17 cellular contexts compared by ENCODE assay signal in genomic region chrX:66042307-66043077, GRCh38. TPM values are rescaled to one million over a fixed set of nuclear protein-coding genes. Genes with fewer than 3 reads are reported as not detected.
A peak's percentile ranks its signal among the peaks of the same experiment; 100 is the strongest.
DNase-seq lines count a peak whose midpoint lies in the region; ATAC-seq and TF ChIP-seq lines count a peak whose summit lies in the region.
"Had no signal": no experiment of that assay in that cellular context is flagged by ENCODE, and none has a peak within 500 bp of the region (broad histone marks: within the 10 kb centered on the region; RNA-seq: fewer than 3 reads in every experiment).

No MANE protein-coding gene starts in this region.

- no peak for TF ChIP-seq CTCF in type B pancreatic cell (conservative IDR thresholded peaks at IDR 0.05)
- TF ChIP-seq CTCF in GM10266 (IDR thresholded peaks at IDR 0.05; ENCODE audit: control insufficient read depth, insufficient read depth, low read depth, missing control alignments) = no peak
- no peak for TF ChIP-seq CTCF in CD14-positive monocyte (IDR thresholded peaks at IDR 0.05)

- ATAC-seq in GM18517 (IDR thresholded peaks at IDR 0.05; ENCODE audit: unreplicated experiment) = peak; percentile 49
- ATAC-seq in GM21367 (IDR thresholded peaks at IDR 0.05; ENCODE audit: unreplicated experiment) = peak; percentile 37
- peak; percentile 49 for ATAC-seq in HG02938 (IDR thresholded peaks at IDR 0.05; ENCODE audit: unreplicated experiment)
- ATAC-seq in left cardiac atrium = no peak
- ATAC-seq: GM23338 had no signal

- peak; percentile 31 for DNase-seq in HT-29 (ENCODE audit: low spot score)
- DNase-seq in type B pancreatic cell (ENCODE audit: extremely low spot score, unreplicated experiment) = no peak
- no peak for DNase-seq in left cardiac atrium
- no peak for DNase-seq in GM10266 (ENCODE audit: extremely low spot score)
- no peak for DNase-seq in CD14-positive monocyte (ENCODE audit: low spot score)
- DNase-seq: amygdala, C1 segment of cervical spinal cord, IMR-90, natural killer cell, NCI-H187, PC-9, transverse colon had no signal

- no peak overlapping the region for H3K4me3 Mint-ChIP-seq in type B pancreatic cell
- H3K4me3 Mint-ChIP-seq in CD14-positive monocyte = no peak overlapping the region
- H3K4me3 Mint-ChIP-seq: GM23338, natural killer cell had no signal

- H3K27me3 Mint-ChIP-seq in type B pancreatic cell (peaks cover 10% of the 10 kb centered on the region), CD14-positive monocyte (ENCODE audit: low read depth in 3 of 3) (peaks cover 0 to 13% (median 5%) of the 10 kb centered on the region in 3 donors)

- H3K4me1 Mint-ChIP-seq in type B pancreatic cell (ENCODE audit: unreplicated experiment) (no peaks in the 10 kb centered on the region), CD14-positive monocyte (peaks cover 36% of the 10 kb centered on the region)
- H3K4me1 Mint-ChIP-seq: GM23338 had no signal

- intact Hi-C loops in left cardiac atrium (cut with DNase I) (no loop called here), CD14-positive monocyte (cut with micrococcal nuclease) (no loop called here)

- H3K36me3 Mint-ChIP-seq in type B pancreatic cell (no peaks in the 10 kb centered on the region), CD14-positive monocyte (peaks cover 4 to 7% of the 10 kb centered on the region in 2 donors)
- H3K36me3 Mint-ChIP-seq: natural killer cell had no signal

- no peaks in the 10 kb centered on the region for H3K9me3 Mint-ChIP-seq in type B pancreatic cell
- peaks cover 0 to 2% (median 0%) of the 10 kb centered on the region in 7 donors for H3K9me3 Mint-ChIP-seq in CD14-positive monocyte
- H3K9me3 Mint-ChIP-seq: GM23338 had no signal

- H3K27ac Mint-ChIP-seq in type B pancreatic cell (no peak overlapping the region), CD14-positive monocyte (no peak overlapping the region)
- H3K27ac Mint-ChIP-seq: GM23338, natural killer cell had no signal

RNA-seq across cellular contexts. Expression of gene VSIG4, which starts 2.6 kb away (rescaled TPM):
- not detected in 2 replicates for total RNA-seq in HT-29 (2014; rRNA removed; shearing (Covaris generic))
- total RNA-seq in type B pancreatic cell (ENCODE audit: low replicate concordance) = not detected in 2 replicates
- total RNA-seq in left cardiac atrium = 100 to 1,000 TPM in 1 of 2 donors, 10 to 100 TPM in 1; 76.3 to 182 TPM
- 10 to 100 TPM; 10.2 to 56.8 TPM for polyA plus RNA-seq in CD14-positive monocyte
- total RNA-seq: G401, GM23338, IMR-90, PC-9 had no signal
- polyA plus RNA-seq: GM23338, IMR-90 had no signal

Comparison
In these comparisons a context has a peak if more than half of its experiments do, and no peak if none do; other contexts are left out.
1. ATAC-seq: peak in GM18517 (single experiment), GM21367 (single experiment) and HG02938 (single experiment); none in left cardiac atrium (0 of 2).
2. RNA of gene VSIG4, which starts 2.6 kb away (total RNA-seq): 76.3 to 182 TPM in left cardiac atrium; not detected in HT-29 and not detected in type B pancreatic cell; every median in the first group is over 10 times any median in the second.